Comparison of ENCODE assay signal across 22 cellular contexts in the genomic region with DNA sequence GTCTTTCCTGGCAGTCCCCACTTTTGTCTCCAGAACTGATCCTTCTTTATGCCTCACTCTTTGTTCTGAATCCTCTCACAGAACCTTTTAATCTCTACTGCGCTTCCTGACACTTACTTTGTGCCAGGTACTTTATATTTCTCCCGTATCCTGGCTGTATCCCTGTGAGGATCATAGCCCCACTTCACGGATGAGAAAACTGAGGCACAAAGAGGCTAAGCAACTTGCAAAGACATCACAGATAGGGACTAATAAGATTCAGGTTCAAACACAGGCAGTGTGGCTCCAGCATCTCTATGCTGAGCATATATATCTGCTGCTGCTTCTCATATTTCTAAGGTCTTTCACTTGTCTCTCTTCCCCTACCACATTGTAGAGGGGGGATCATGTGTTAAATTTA.
A peak's percentile ranks its signal among the peaks of the same experiment; 100 is the strongest.
DNase-seq lines count a peak whose midpoint lies in the region; ATAC-seq, FAIRE-seq and TF ChIP-seq lines count a peak whose summit lies in the region.
"Had no signal": no experiment of that assay in that cellular context is flagged by ENCODE, and none has a peak within 500 bp of the region (broad histone marks: within the 10 kb centered on the region; RNA-seq: fewer than 3 reads in every experiment).

No MANE protein-coding gene starts in this region.

- BruUV-seq in HepG2 (replicated peaks; lab: Mats Ljungman, UMichigan) (no TSS peak), K562 (replicated peaks; lab: Mats Ljungman, UMichigan) (no TSS peak)

- no peak for TF ChIP-seq EP300 in HepG2 (IDR thresholded peaks at IDR 0.05; ENCODE audit: low read depth in 2 of 2, low read length in 2 of 2)
- no peak for TF ChIP-seq EP300 in HepG2 (CRISPR knock-in tag; IDR thresholded peaks at IDR 0.05; ENCODE audit: borderline replicate concordance)
- no peak for TF ChIP-seq EP300 in K562 (IDR thresholded peaks at IDR 0.05; ENCODE audit: low read length)

- in situ Hi-C loops in HepG2 (cut with HindIII; ENCODE audit: extremely low pct_ligation_motif_present, low pct_unique_long_range_greater_than_20kb): no loop called here
- in situ Hi-C loops in K562 (cut with MboI): no loop called here

- H3K27me3 ChIP-seq in HepG2 (ENCODE audit: control insufficient read depth in 1 of 2, insufficient read depth in 2 of 2, low read length in 2 of 2): no peaks in the 10 kb centered on the region
- no peaks in the 10 kb centered on the region for H3K27me3 ChIP-seq in right lobe of liver
- H3K27me3 ChIP-seq in K562 (ENCODE audit: control insufficient read depth in 2 of 2, insufficient read depth in 2 of 2, low read length in 2 of 2): peaks cover 0 to 4% of the 10 kb centered on the region in 2 experiments; a peak in 2 of 5 replicates

- H3K9ac ChIP-seq in HepG2 (ENCODE audit: insufficient read depth, low read depth, low read length): no peak overlapping the region
- H3K9ac ChIP-seq in K562 (ENCODE audit: insufficient read depth in 1 of 2, low read depth in 2 of 2, low read length in 2 of 2): no peak overlapping the region
- H3K9ac ChIP-seq: BLaER1 treated with 17β-estradiol and CSF1 and Interleukin-3, amounts not matched to agents 10 nM and 100 nM had no signal

- 96% methylated on average over 3 of the region's 3 CpGs for WGBS in HepG2 (ENCODE audit: low lambda C conversion rate)
- 93% methylated on average over 3 of the region's 3 CpGs for WGBS in right lobe of liver (ENCODE audit: insufficient coverage, low coverage, low lambda C conversion rate, missing lambda C conversion rate)
- WGBS in K562 (ENCODE audit: insufficient coverage, low coverage, missing lambda C conversion rate): 0% methylated on average over 3 of the region's 3 CpGs

- no peak for TF ChIP-seq CTCF in HepG2 (CRISPR knock-in tag; IDR thresholded peaks at IDR 0.05)
- no peak for TF ChIP-seq CTCF in right lobe of liver (IDR thresholded peaks at IDR 0.05)
- no peak for TF ChIP-seq CTCF in K562 (IDR thresholded peaks at IDR 0.05 in 2 of 3, conservative IDR thresholded peaks at IDR 0.05 in 1 of 3; ENCODE audit: insufficient read depth in 2 of 3, low read depth in 1 of 3, low read length in 3 of 3)

- no peak for TF ChIP-seq POLR2A in HepG2 (IDR thresholded peaks at IDR 0.05; ENCODE audit: insufficient read depth in 1 of 2, low read depth in 2 of 2, low read length in 2 of 2)
- TF ChIP-seq POLR2A in right lobe of liver (IDR thresholded peaks at IDR 0.05): no peak
- no peak for TF ChIP-seq POLR2A in K562 (conservative IDR thresholded peaks at IDR 0.05)

- H4K20me1 ChIP-seq in HepG2 (ENCODE audit: insufficient read depth, low read length) (no peaks in the 10 kb centered on the region), K562 (replicated peaks; ENCODE audit: control insufficient read depth, insufficient read depth, low read length) (no peaks in the 10 kb centered on the region)
- H4K20me1 ChIP-seq: BLaER1 treated with 17β-estradiol and CSF1 and Interleukin-3, amounts not matched to agents 10 nM and 100 nM had no signal

- H3K4me2 ChIP-seq in HepG2 (ENCODE audit: low read depth, low read length) (no peak overlapping the region), K562 (ENCODE audit: insufficient read depth, low read length) (no peak overlapping the region)
- H3K4me2 ChIP-seq: BLaER1 treated with 17β-estradiol and CSF1 and Interleukin-3, amounts not matched to agents 10 nM and 100 nM had no signal

- FAIRE-seq in HepG2 (lab: Jason Lieb, UNC): no peak
- FAIRE-seq in K562 (lab: Jason Lieb, UNC): no peak
- FAIRE-seq: A204.1, D721Med, G401.6, GM12891, GM19239 had no signal

- no peak overlapping the region for H2AFZ ChIP-seq in HepG2 (ENCODE audit: low read length)
- no peak overlapping the region for H2AFZ ChIP-seq in K562 (ENCODE audit: low read depth, low read length)

- intact Hi-C loops in HepG2 (cut with micrococcal nuclease; ENCODE audit: unreplicated experiment): no loop called here
- intact Hi-C loops in right lobe of liver (cut with DNase I): no loop called here
- intact Hi-C loops in K562 (cut with micrococcal nuclease): no loop called here

- H3K9me3 ChIP-seq in HepG2 (ENCODE audit: low read length): no peaks in the 10 kb centered on the region
- no peaks in the 10 kb centered on the region for H3K9me3 ChIP-seq in right lobe of liver
- H3K9me3 ChIP-seq in K562 (replicated peaks; ENCODE audit: control insufficient read depth, insufficient read depth, low read depth, low read length): no peaks in the 10 kb centered on the region
- H3K9me3 ChIP-seq: Caco-2 had no signal

- TF ChIP-seq RAD21 in HepG2 (CRISPR knock-in tag; IDR thresholded peaks at IDR 0.05) (no peak), K562 (CRISPR knock-in tag; conservative IDR thresholded peaks at IDR 0.05 in 1 of 2, IDR thresholded peaks at IDR 0.05 in 1 of 2) (no peak)

- H3K4me3 ChIP-seq in HepG2 (replicated peaks in 1 of 3; ENCODE audit: insufficient read depth in 1 of 3, low read depth in 2 of 3, low read length in 3 of 3) (no peak overlapping the region), right lobe of liver (no peak overlapping the region), K562 (no peak overlapping the region)
- H3K4me3 ChIP-seq: BLaER1 treated with 17β-estradiol and CSF1 and Interleukin-3, amounts not matched to agents 10 nM and 100 nM had no signal

- ATAC-seq in HepG2 (no peak), right lobe of liver (no peak), K562 (no peak), GM19463 (IDR thresholded peaks at IDR 0.05; ENCODE audit: unreplicated experiment) (no peak)
- ATAC-seq: CD8-positive, alpha-beta T cell had no signal

- DNase-seq in HepG2 (ENCODE audit: low spot score) (no peak), right lobe of liver (no peak), NCI-H2029 (lab: John Stamatoyannopoulos, UW) (peak; percentile 53), K562 (ENCODE audit: extremely low read depth in 1 of 4, low spot score in 3 of 4) (no peak), Ammon's horn (ENCODE audit: low spot score) (no peak), ureter (ENCODE audit: low spot score) (no peak)
- DNase-seq: 8988T; ACHN; Caco-2; Calu3; CD4-positive, alpha-beta T cell; CD8-positive, alpha-beta T cell; DMS79 treated with DMSO at 0.1 percent for 48 hours; GF-D8 had no signal

- H3K9me1 ChIP-seq in K562 (ENCODE audit: control insufficient read depth, insufficient read depth, low read length): no peaks in the 10 kb centered on the region

- POLR2A ChIA-PET in HepG2 (lab: Yijun Ruan, JAX) (no interaction called here), K562 (lab: Yijun Ruan, JAX) (no interaction called here)

- H3K27ac ChIP-seq in HepG2 (ENCODE audit: extremely low read length, insufficient read depth, low read length) (no peak overlapping the region), right lobe of liver (no peak overlapping the region), K562 (ENCODE audit: extremely low read depth, low read depth, low read length) (no peak overlapping the region)
- H3K27ac ChIP-seq: BLaER1 treated with 17β-estradiol and CSF1 and Interleukin-3, amounts not matched to agents 10 nM and 100 nM; C4-2B had no signal

- CTCF ChIA-PET in HepG2 (lab: Yijun Ruan, JAX; ENCODE audit: low intra/inter-chr PET ratio, low total read pairs) (no interaction called here), K562 (lab: Yijun Ruan, JAX; ENCODE audit: low intra/inter-chr PET ratio) (no interaction called here)

- H3K4me1 ChIP-seq in HepG2 (ENCODE audit: insufficient read depth, low read length) (peaks cover 14% of the 10 kb centered on the region), right lobe of liver (no peaks in the 10 kb centered on the region), K562 (replicated peaks in 1 of 2; ENCODE audit: control insufficient read depth in 2 of 2, insufficient read depth in 2 of 2, low read length in 2 of 2) (no peaks in the 10 kb centered on the region)
- H3K4me1 ChIP-seq: BLaER1 treated with 17β-estradiol and CSF1 and Interleukin-3, amounts not matched to agents 10 nM and 100 nM had no signal

- H3K79me2 ChIP-seq in HepG2 (ENCODE audit: insufficient read depth, low read length) (peaks cover 14% of the 10 kb centered on the region), K562 (ENCODE audit: control insufficient read depth, insufficient read depth, low read length) (no peaks in the 10 kb centered on the region)

- H3K36me3 ChIP-seq in HepG2 (replicated peaks in 1 of 2; ENCODE audit: control insufficient read depth in 1 of 2, insufficient read depth in 2 of 2, low read length in 2 of 2): peaks cover 2 to 5% of the 10 kb centered on the region in 2 experiments; a peak in 3 of 5 replicates
- H3K36me3 ChIP-seq in right lobe of liver: no peaks in the 10 kb centered on the region
- H3K36me3 ChIP-seq in K562 (ENCODE audit: control insufficient read depth, insufficient read depth, low read length): no peaks in the 10 kb centered on the region
- H3K36me3 ChIP-seq: BLaER1 treated with 17β-estradiol and CSF1 and Interleukin-3, amounts not matched to agents 10 nM and 100 nM had no signal

TF ChIP-seq in HepG2, 621 proteins besides CTCF, POLR2A, EP300 and RAD21:
- TF ChIP-seq ZNF629 (CRISPR knock-in tag; conservative IDR thresholded peaks at IDR 0.05) (peak; percentile 82), NFE2L1 (CRISPR knock-in tag; IDR thresholded peaks at IDR 0.05; ENCODE audit: borderline replicate concordance) (no peak)

TF ChIP-seq in K562, 482 proteins besides CTCF, POLR2A, EP300 and RAD21:
- no peak for TF ChIP-seq NRF1 (conservative IDR thresholded peaks at IDR 0.05 in 1 of 2, IDR thresholded peaks at IDR 0.05 in 1 of 2)
- TF ChIP-seq ZFP30 (CRISPR knock-in tag; IDR thresholded peaks at IDR 0.05; ENCODE audit: borderline replicate concordance): no peak
- peak; percentile 84 for TF ChIP-seq RBM25 (IDR thresholded peaks at IDR 0.05; ENCODE audit: low read depth, low read length, severe bottlenecking)
- no peak for TF ChIP-seq EP400 (IDR thresholded peaks at IDR 0.05)
- TF ChIP-seq ZNF384 (IDR thresholded peaks at IDR 0.05; ENCODE audit: low read depth, low read length): no peak
- no peak for TF ChIP-seq TARDBP (IDR thresholded peaks at IDR 0.05)
